ENCODE assay signal across 16 cellular contexts in genomic region chr20:59015812-59016711, GRCh38. TPM values are rescaled to one million over a fixed set of nuclear protein-coding genes. Genes with fewer than 3 reads are reported as not detected.
A peak's percentile ranks its signal among the peaks of the same experiment; 100 is the strongest.
DNase-seq lines count a peak whose midpoint lies in the region; ATAC-seq and TF ChIP-seq lines count a peak whose summit lies in the region.
"Had no signal": no experiment of that assay in that cellular context is flagged by ENCODE, and none has a peak within 500 bp of the region (broad histone marks: within the 10 kb centered on the region; RNA-seq: fewer than 3 reads in every experiment).

No MANE protein-coding gene starts in this region.

- peak overlapping the region; percentile 35 for H3K27ac ChIP-seq in RWPE2 (ENCODE audit: poor library complexity, severe bottlenecking)
- H3K27ac ChIP-seq in epithelial cell of prostate = peak overlapping the region; percentile 26
- H3K27ac ChIP-seq in thyroid gland = no peak overlapping the region

- H3K9me3 ChIP-seq in RWPE2 (ENCODE audit: severe bottlenecking) = no peaks in the 10 kb centered on the region
- H3K9me3 ChIP-seq in thyroid gland = no peaks in the 10 kb centered on the region

- H3K9me3 Mint-ChIP-seq in activated T-cell treated with anti-CD3 and anti-CD28 coated beads, Interleukin-2, amount 50 U/mL, for 24 hours = no peaks in the 10 kb centered on the region
- H3K9me3 Mint-ChIP-seq in activated T-cell treated with anti-CD3 and anti-CD28 coated beads, Interleukin-2, amount 50 U/mL, for 4 hours = no peaks in the 10 kb centered on the region
- H3K9me3 Mint-ChIP-seq in stimulated activated naive CD8-positive, alpha-beta T cell treated with anti-CD3 and anti-CD28 coated beads, Interleukin-15, amount 100 ng/mL, for 72 hours = no peaks in the 10 kb centered on the region
- no peaks in the 10 kb centered on the region for H3K9me3 Mint-ChIP-seq in immature natural killer cell
- H3K9me3 Mint-ChIP-seq: activated naive CD4-positive, alpha-beta T cell treated with anti-CD3 and anti-CD28 coated beads for 36 hours had no signal

- no peak for DNase-seq in activated T-cell treated with anti-CD3 and anti-CD28 coated beads, Interleukin-2, amount 50 U/mL, for 24 hours
- no peak for DNase-seq in activated T-cell treated with anti-CD3 and anti-CD28 coated beads, Interleukin-2, amount 50 U/mL, for 4 hours
- DNase-seq in RWPE2 (ENCODE audit: low spot score) (peak; percentile 69), epithelial cell of prostate (ENCODE audit: low read depth, low spot score) (no peak), activated gamma-delta T cell (lab: John Stamatoyannopoulos, UW) (no peak), thyroid gland (no peak), immature natural killer cell (no peak)
- no peak for DNase-seq in stimulated activated naive CD8-positive, alpha-beta T cell treated with anti-CD3 and anti-CD28 coated beads, Interleukin-15, amount 100 ng/mL, for 72 hours
- DNase-seq: DMS79 treated with DMSO at 0.1 percent for 48 hours; effector CD8-positive, alpha-beta T cell; foreskin fibroblast; midbrain had no signal

- no peak overlapping the region for H3K4me3 ChIP-seq in RWPE2 (ENCODE audit: severe bottlenecking)
- H3K4me3 ChIP-seq in thyroid gland (replicated peaks in 1 of 3) = no peak overlapping the region
- H3K4me3 ChIP-seq: smooth muscle cell had no signal

- H3K27ac Mint-ChIP-seq in activated T-cell treated with anti-CD3 and anti-CD28 coated beads, Interleukin-2, amount 50 U/mL, for 24 hours = peak overlapping the region; percentile 67
- peak overlapping the region; percentile 54 to 69 for H3K27ac Mint-ChIP-seq in stimulated activated naive CD8-positive, alpha-beta T cell treated with anti-CD3 and anti-CD28 coated beads, Interleukin-15, amount 100 ng/mL, for 72 hours
- H3K27ac Mint-ChIP-seq in immature natural killer cell = peak overlapping the region in 2 of 6 donors; percentile 11 to 39
- H3K27ac Mint-ChIP-seq: activated naive CD4-positive, alpha-beta T cell treated with anti-CD3 and anti-CD28 coated beads for 36 hours had no signal

- H3K4me1 Mint-ChIP-seq in activated T-cell treated with anti-CD3 and anti-CD28 coated beads, Interleukin-2, amount 50 U/mL, for 24 hours (ENCODE audit: low read depth) = peaks cover 50% of the 10 kb centered on the region
- peaks cover 48% of the 10 kb centered on the region for H3K4me1 Mint-ChIP-seq in activated T-cell treated with anti-CD3 and anti-CD28 coated beads, Interleukin-2, amount 50 U/mL, for 4 hours (ENCODE audit: low read depth)
- H3K4me1 Mint-ChIP-seq in stimulated activated naive CD8-positive, alpha-beta T cell treated with anti-CD3 and anti-CD28 coated beads, Interleukin-15, amount 100 ng/mL, for 72 hours = peaks cover 54% of the 10 kb centered on the region
- H3K4me1 Mint-ChIP-seq in immature natural killer cell = peaks cover 33 to 35% of the 10 kb centered on the region in 2 donors

- no peak for TF ChIP-seq POLR2A in thyroid gland (IDR thresholded peaks at IDR 0.05)

- no peak overlapping the region for H3K4me3 Mint-ChIP-seq in activated T-cell treated with anti-CD3 and anti-CD28 coated beads, Interleukin-2, amount 50 U/mL, for 24 hours
- H3K4me3 Mint-ChIP-seq in activated T-cell treated with anti-CD3 and anti-CD28 coated beads, Interleukin-2, amount 50 U/mL, for 4 hours = no peak overlapping the region
- peak overlapping the region in 1 of 2 donors; percentile 16 for H3K4me3 Mint-ChIP-seq in stimulated activated naive CD8-positive, alpha-beta T cell treated with anti-CD3 and anti-CD28 coated beads, Interleukin-15, amount 100 ng/mL, for 72 hours
- H3K4me3 Mint-ChIP-seq in immature natural killer cell = no peak overlapping the region
- H3K4me3 Mint-ChIP-seq: activated naive CD4-positive, alpha-beta T cell treated with anti-CD3 and anti-CD28 coated beads for 36 hours had no signal

- WGBS in thyroid gland, 2 donors = 75 to 84% methylated on average over 16 of the region's 16 CpGs

- H3K27me3 ChIP-seq in RWPE2 (ENCODE audit: insufficient read depth, poor library complexity, severe bottlenecking) = no peaks in the 10 kb centered on the region
- H3K27me3 ChIP-seq in thyroid gland = no peaks in the 10 kb centered on the region

- no peak for ATAC-seq in activated T-cell treated with anti-CD3 and anti-CD28 coated beads, Interleukin-2, amount 50 U/mL, for 4 hours
- no peak for ATAC-seq in RWPE2 (ENCODE audit: low read depth)
- ATAC-seq in stimulated activated naive CD8-positive, alpha-beta T cell treated with anti-CD3 and anti-CD28 coated beads, Interleukin-15, amount 100 ng/mL, for 72 hours = no peak

- H3K36me3 ChIP-seq in RWPE2 (ENCODE audit: low read depth) (no peaks in the 10 kb centered on the region), thyroid gland (no peaks in the 10 kb centered on the region)

- peaks cover 6% of the 10 kb centered on the region for H3K36me3 Mint-ChIP-seq in activated T-cell treated with anti-CD3 and anti-CD28 coated beads, Interleukin-2, amount 50 U/mL, for 24 hours (ENCODE audit: low read depth)
- no peaks in the 10 kb centered on the region for H3K36me3 Mint-ChIP-seq in activated T-cell treated with anti-CD3 and anti-CD28 coated beads, Interleukin-2, amount 50 U/mL, for 4 hours (ENCODE audit: insufficient read depth)
- H3K36me3 Mint-ChIP-seq in immature natural killer cell = peaks cover 0 to 12% (median 3%) of the 10 kb centered on the region in 3 donors

- intact Hi-C loops in thyroid gland (cut with DNase I) = no loop called here

- H3K4me1 ChIP-seq in RWPE2 (ENCODE audit: insufficient read depth, poor library complexity, severe bottlenecking) = peaks cover 22% of the 10 kb centered on the region
- H3K4me1 ChIP-seq in thyroid gland = no peaks in the 10 kb centered on the region

- no peak for TF ChIP-seq CTCF in RWPE2 (IDR thresholded peaks at IDR 0.05; ENCODE audit: poor library complexity, severe bottlenecking)
- TF ChIP-seq CTCF in thyroid gland (IDR thresholded peaks at IDR 0.05) = no peak

- no peaks in the 10 kb centered on the region for H3K27me3 Mint-ChIP-seq in activated T-cell treated with anti-CD3 and anti-CD28 coated beads, Interleukin-2, amount 50 U/mL, for 24 hours
- no peaks in the 10 kb centered on the region for H3K27me3 Mint-ChIP-seq in activated T-cell treated with anti-CD3 and anti-CD28 coated beads, Interleukin-2, amount 50 U/mL, for 4 hours (ENCODE audit: low read depth)
- H3K27me3 Mint-ChIP-seq in stimulated activated naive CD8-positive, alpha-beta T cell treated with anti-CD3 and anti-CD28 coated beads, Interleukin-15, amount 100 ng/mL, for 72 hours = no peaks in the 10 kb centered on the region
- peaks cover 0 to 3% (median 1%) of the 10 kb centered on the region in 3 donors for H3K27me3 Mint-ChIP-seq in immature natural killer cell (ENCODE audit: low read depth in 3 of 3)

RNA-seq across cellular contexts. Expression of gene TUBB1, which starts 3.2 kb away (rescaled TPM):
- not detected for total RNA-seq in activated T-cell treated with anti-CD3 and anti-CD28 coated beads, Interleukin-2, amount 50 U/mL, for 4 hours
- total RNA-seq in thyroid gland = under 1 TPM in 2 of 4 donors, not detected in 2; 0.11 to 0.46 TPM
- polyA plus RNA-seq in immature natural killer cell = 10 to 100 TPM in 1 of 3 donors, 1 to 10 TPM in 2; 2.6 to 22.5 (median 4.3) TPM
- total RNA-seq: activated naive CD4-positive, alpha-beta T cell treated with anti-CD3 and anti-CD28 coated beads for 36 hours; bronchial epithelial cell; osteoblast had no signal
- polyA plus RNA-seq: smooth muscle cell had no signal

RNA-seq across cellular contexts. Expression of gene CTSZ, which starts 9.0 kb away (rescaled TPM):
- 10 to 100 TPM; 18.7 to 27.9 (median 20.0) TPM for total RNA-seq in activated T-cell treated with anti-CD3 and anti-CD28 coated beads, Interleukin-2, amount 50 U/mL, for 4 hours
- total RNA-seq in thyroid gland = 100 to 1,000 TPM; 152 to 256 (median 212) TPM
- polyA plus RNA-seq in immature natural killer cell = 10 to 100 TPM in 1 of 3 donors, 1 to 10 TPM in 2; 2.6 to 10.5 (median 5.8) TPM

RNA-seq across cellular contexts. Expression of gene ATP5F1E, which starts 16.1 kb away (rescaled TPM):
- total RNA-seq in activated T-cell treated with anti-CD3 and anti-CD28 coated beads, Interleukin-2, amount 50 U/mL, for 4 hours = 10 to 100 TPM; 86.1 to 99.3 (median 95.0) TPM
- total RNA-seq in thyroid gland = 10 to 100 TPM; 13.3 to 57.8 (median 32.4) TPM
- polyA plus RNA-seq in immature natural killer cell = 100 to 1,000 TPM in 1 of 3 donors, 10 to 100 TPM in 2; 43.3 to 138 (median 91.7) TPM

RNA-seq across cellular contexts. Expression of gene PRELID3B, which starts 26.5 kb away (rescaled TPM):
- total RNA-seq in activated T-cell treated with anti-CD3 and anti-CD28 coated beads, Interleukin-2, amount 50 U/mL, for 4 hours = 100 to 1,000 TPM; 147 to 174 (median 160) TPM
- 100 to 1,000 TPM in 1 of 4 donors, 10 to 100 TPM in 3; 74.4 to 112 (median 85.6) TPM for total RNA-seq in thyroid gland
- polyA plus RNA-seq in immature natural killer cell = 10 to 100 TPM; 31.5 to 43.3 (median 37.8) TPM

RNA-seq across cellular contexts. Expression of gene NELFCD, which starts 35.0 kb away (rescaled TPM):
- total RNA-seq in activated T-cell treated with anti-CD3 and anti-CD28 coated beads, Interleukin-2, amount 50 U/mL, for 4 hours = 100 to 1,000 TPM; 119 to 146 (median 128) TPM
- 100 to 1,000 TPM in 3 of 4 donors, 10 to 100 TPM in 1; 96.6 to 129 (median 113) TPM for total RNA-seq in thyroid gland
- polyA plus RNA-seq in immature natural killer cell = 100 to 1,000 TPM in 1 of 3 donors, 10 to 100 TPM in 2; 67.1 to 104 (median 71.7) TPM

Comparison
In these comparisons a context has a peak if more than half of its experiments do, and no peak if none do; other contexts are left out.
1. H3K27ac ChIP-seq: peak in RWPE2 (single experiment) and epithelial cell of prostate (single experiment); none in thyroid gland (0 of 3).
2. RNA of gene CTSZ, which starts 9.0 kb away (total RNA-seq): 152 to 256 TPM in thyroid gland; 18.7 to 27.9 TPM in activated T-cell treated with anti-CD3 and anti-CD28 coated beads, Interleukin-2, amount 50 U/mL, for 4 hours; every median in the first group is over 4 times any median in the second.